26 cellular contexts compared by ENCODE assay signal in genomic region chr1:54849219-54850081, GRCh38. TPM values are rescaled to one million over a fixed set of nuclear protein-coding genes. Genes with fewer than 3 reads are reported as not detected.
DNase-seq lines count a peak whose midpoint lies in the region; ATAC-seq, FAIRE-seq and TF ChIP-seq lines count a peak whose summit lies in the region.
"Had no signal": no experiment of that assay in that cellular context is flagged by ENCODE, and none has a peak within 500 bp of the region (broad histone marks: within the 10 kb centered on the region; RNA-seq: fewer than 3 reads in every experiment).

No MANE protein-coding gene starts in this region.

- no peak overlapping the region for H3K14ac ChIP-seq in mesenchymal stem cell (ENCODE audit: low read length in 2 of 2)

- peaks cover 6% of the 10 kb centered on the region for H3K4me1 Mint-ChIP-seq in CD14-positive monocyte
- H3K4me1 Mint-ChIP-seq: immature natural killer cell had no signal

- H3K9ac ChIP-seq in mesenchymal stem cell (ENCODE audit: low read length) = peak overlapping the region; percentile 32

- ATAC-seq in A549 (no peak), HG02885 (IDR thresholded peaks at IDR 0.05; ENCODE audit: poor library complexity, unreplicated experiment) (no peak), HG02870 (IDR thresholded peaks at IDR 0.05; ENCODE audit: unreplicated experiment) (no peak)
- ATAC-seq: Right ventricle myocardium inferior had no signal

- no peak overlapping the region for H2BK15ac ChIP-seq in mesenchymal stem cell (ENCODE audit: low read depth, poor library complexity, severe bottlenecking)

- H3K79me1 ChIP-seq in mesenchymal stem cell (replicated peaks; ENCODE audit: low read length, poor library complexity, severe bottlenecking) = peaks cover 17% of the 10 kb centered on the region

- H2BK5ac ChIP-seq in mesenchymal stem cell (ENCODE audit: low read depth, low read length, poor library complexity, severe bottlenecking) = no peak overlapping the region

- TF ChIP-seq EP300 in A549 (IDR thresholded peaks at IDR 0.05) = no peak

- no peaks in the 10 kb centered on the region for H3K27me3 Mint-ChIP-seq in CD14-positive monocyte (ENCODE audit: low read depth in 3 of 3)
- H3K27me3 Mint-ChIP-seq: activated CD4-positive, alpha-beta memory T cell treated with anti-CD3 and anti-CD28 coated beads for 36 hours had no signal

- TF ChIP-seq RAD21 in A549 (conservative IDR thresholded peaks at IDR 0.05 in 1 of 2, IDR thresholded peaks at IDR 0.05 in 1 of 2) = no peak

- no peak overlapping the region for H4K8ac ChIP-seq in mesenchymal stem cell (ENCODE audit: low read length)

- DNase-seq in A549 (ENCODE audit: low read depth in 1 of 2, low spot score in 1 of 2) = no peak
- DNase-seq in GM03348 (ENCODE audit: low spot score) = peak; percentile 35
- peak; percentile 20 for DNase-seq in dedifferentiated amniotic fluid mesenchymal stem cell (ENCODE audit: extremely low spot score)
- DNase-seq in mesenchymal stem cell = no peak
- no peak for DNase-seq in NAMALWA (ENCODE audit: low spot score)
- DNase-seq in CD14-positive monocyte (ENCODE audit: low spot score) = no peak
- DNase-seq: activated CD4-positive, alpha-beta memory T cell treated with anti-CD3 and anti-CD28 coated beads for 36 hours; activated CD4-positive, CD25-positive, alpha-beta regulatory T cell; activated effector memory CD4-positive, alpha-beta T cell treated with anti-CD3 and anti-CD28 coated beads, Interleukin-2, amount 50 U/mL, for 16 hours; activated T-cell treated with anti-CD3 and anti-CD28 coated beads for 4 hours; cortex of kidney; immature natural killer cell; Karpas-422; NCI-H187 treated with DMSO at 0.1 percent for 48 hours; NCI-H526 treated with DMSO at 0.1 percent for 48 hours; retina; spleen; stimulated activated CD4-positive, alpha-beta T cell treated with anti-CD3 and anti-CD28 coated beads, Interleukin-4, amount 100 ng/mL, for 1 hour; stimulated activated naive CD4-positive, alpha-beta T cell treated with Interleukin-2 at 50 U/mL for 16 hours; transverse colon had no signal

- H3K23ac ChIP-seq in mesenchymal stem cell (ENCODE audit: low read length in 2 of 2) = no peak overlapping the region

- H3K4me3 Mint-ChIP-seq in CD14-positive monocyte = no peak overlapping the region
- H3K4me3 Mint-ChIP-seq: activated CD4-positive, alpha-beta memory T cell treated with anti-CD3 and anti-CD28 coated beads for 36 hours; immature natural killer cell had no signal

- H2AK5ac ChIP-seq in mesenchymal stem cell (ENCODE audit: low read length, severe bottlenecking) = peak overlapping the region; percentile 40

- H3K4me2 ChIP-seq in A549 = peak overlapping the region; percentile 25; the same call in 2 of the 3 replicates
- peak overlapping the region; percentile 7 for H3K4me2 ChIP-seq in mesenchymal stem cell (ENCODE audit: low read length, poor library complexity, severe bottlenecking)

- no peaks in the 10 kb centered on the region for H3K27me3 ChIP-seq in mesenchymal stem cell (ENCODE audit: control insufficient read depth in 1 of 2, insufficient read depth in 1 of 2, low read length in 2 of 2)
- H3K27me3 ChIP-seq: spleen, transverse colon had no signal

- intact Hi-C loops in CD14-positive monocyte (cut with micrococcal nuclease) = no loop called here

- CTCF ChIA-PET in A549 (lab: Yijun Ruan, JAX) = interaction anchor here (1.4 kb wide), 1 partner anchor 9 kb away, joined by 3 read pairs; no protein-coding TSS in a partner anchor

- peaks cover 0 to 3% (median 0%) of the 10 kb centered on the region in 7 donors for H3K9me3 Mint-ChIP-seq in CD14-positive monocyte
- H3K9me3 Mint-ChIP-seq: activated CD4-positive, alpha-beta memory T cell treated with anti-CD3 and anti-CD28 coated beads for 36 hours; immature natural killer cell had no signal

- H2BK12ac ChIP-seq in mesenchymal stem cell (ENCODE audit: low read length in 2 of 2) = no peak overlapping the region

- peaks cover 17 to 39% of the 10 kb centered on the region in 2 donors for H3K36me3 Mint-ChIP-seq in CD14-positive monocyte

- no peak for FAIRE-seq in A549 (lab: Jason Lieb, UNC)
- FAIRE-seq: GM18507 had no signal

- TF ChIP-seq POLR2A in A549 (IDR thresholded peaks at IDR 0.05; ENCODE audit: low read length) = no peak

- peak overlapping the region in 2 of 7 donors; percentile 26 to 78 for H3K27ac Mint-ChIP-seq in CD14-positive monocyte
- H3K27ac Mint-ChIP-seq: activated CD4-positive, alpha-beta memory T cell treated with anti-CD3 and anti-CD28 coated beads for 36 hours had no signal

- no peak overlapping the region for H2AFZ ChIP-seq in mesenchymal stem cell (ENCODE audit: low read depth, low read length)

- TF ChIP-seq CTCF in A549 (IDR thresholded peaks at IDR 0.05) = no peak
- TF ChIP-seq CTCF in CD14-positive monocyte (IDR thresholded peaks at IDR 0.05) = no peak

- H2BK120ac ChIP-seq in mesenchymal stem cell (ENCODE audit: low read depth, low read length) = no peak overlapping the region

- POLR2A ChIA-PET in A549 (lab: Yijun Ruan, JAX) = no interaction called here

- H3K4ac ChIP-seq in mesenchymal stem cell (ENCODE audit: low read depth in 1 of 2, low read length in 2 of 2) = no peak overlapping the region

- H3K36me3 ChIP-seq in mesenchymal stem cell (ENCODE audit: control insufficient read depth in 1 of 2, insufficient read depth in 2 of 2, low read depth in 1 of 2, low read length in 2 of 2) = peaks cover 51 to 66% of the 10 kb centered on the region in 2 experiments

- no peak overlapping the region for H4K91ac ChIP-seq in mesenchymal stem cell (ENCODE audit: low read length)

- no peak overlapping the region for H3K4me3 ChIP-seq in A549
- peak overlapping the region in 1 of 2 experiments; percentile 5 for H3K4me3 ChIP-seq in mesenchymal stem cell (ENCODE audit: insufficient read depth in 1 of 2, low read depth in 1 of 2, low read length in 2 of 2)
- H3K4me3 ChIP-seq: HAP-1, lung, spleen, transverse colon had no signal

- 97% methylated on average over 6 of the region's 6 CpGs for WGBS in A549 (ENCODE audit: missing lambda C conversion rate)
- WGBS in mesenchymal stem cell = 99% methylated on average over 6 of the region's 6 CpGs

- H3K18ac ChIP-seq in mesenchymal stem cell (ENCODE audit: low read depth in 1 of 2, low read length in 2 of 2) = no peak overlapping the region

- H3K9me3 ChIP-seq in A549 (no peaks in the 10 kb centered on the region), mesenchymal stem cell (ENCODE audit: control insufficient read depth, low read length) (no peaks in the 10 kb centered on the region)
- H3K9me3 ChIP-seq: HAP-1, spleen, transverse colon had no signal

- H3K4me1 ChIP-seq in A549 (peaks cover 15% of the 10 kb centered on the region), mesenchymal stem cell (ENCODE audit: control insufficient read depth, insufficient read depth, low read depth, low read length) (peaks cover 43% of the 10 kb centered on the region)
- H3K4me1 ChIP-seq: HAP-1, spleen, transverse colon had no signal

- H3K27ac ChIP-seq in A549 (0 out of 6 replicates have a peak overlapping the region, but pooled peaks of 1 of the 2 experiments have one; percentile 31), mesenchymal stem cell (ENCODE audit: low read length, poor library complexity, severe bottlenecking) (peak overlapping the region; percentile 67)
- H3K27ac ChIP-seq: spleen, transverse colon had no signal

TF ChIP-seq in A549, 52 proteins besides CTCF, POLR2A, EP300 and RAD21 (continues in another document):
- TF ChIP-seq NFE2L2 (conservative IDR thresholded peaks at IDR 0.05; ENCODE audit: low read length) (no peak), MYC (IDR thresholded peaks at IDR 0.05; ENCODE audit: borderline replicate concordance, low read length) (no peak), ZSCAN20 (CRISPR knock-in tag; IDR thresholded peaks at IDR 0.05) (no peak), RARB (CRISPR knock-in tag; IDR thresholded peaks at IDR 0.05) (no peak), BHLHE40 (IDR thresholded peaks at IDR 0.05; ENCODE audit: low read depth, low read length) (no peak), CBX2 (IDR thresholded peaks at IDR 0.05; ENCODE audit: borderline replicate concordance, low read depth) (no peak), SMC3 (IDR thresholded peaks at IDR 0.05) (no peak), USF2 (IDR thresholded peaks at IDR 0.05) (no peak), NPAS2 (CRISPR knock-in tag; IDR thresholded peaks at IDR 0.05; ENCODE audit: borderline replicate concordance) (no peak), NR3C1 (IDR thresholded peaks at IDR 0.05) (no peak), KDM5A (IDR thresholded peaks at IDR 0.05) (no peak), HOXB13 (CRISPR knock-in tag; IDR thresholded peaks at IDR 0.05; ENCODE audit: low read depth) (no peak), ZC3H11A (IDR thresholded peaks at IDR 0.05) (no peak), HES2 (IDR thresholded peaks at IDR 0.05) (no peak), HDAC2 (IDR thresholded peaks at IDR 0.05) (no peak), RFX5 (IDR thresholded peaks at IDR 0.05) (no peak)

RNA-seq across cellular contexts. Expression of gene DHCR24, which starts 37.5 kb away (rescaled TPM):
- polyA plus RNA-seq in A549 (2011; rRNA removed) (29.9 and 60.3 TPM in 2 replicates), A549 (2017; fragmentation: RNase III; extraction: RNeasy Plus Mini Kit Qiagen cat#74134 plus additional on column Dnase treatment) (20.4 to 33.3 TPM (median 30.2 TPM) in 3 replicates), CD14-positive monocyte (1 to 10 TPM; 3.0 to 3.5 TPM)
- polyA plus RNA-seq in A549 (2012; cell fraction: cytosol; rRNA removed) = 18.5 and 20.6 TPM in 2 replicates
- polyA plus RNA-seq in A549 (2012; cell fraction: nucleus; rRNA removed) = 32.5 and 39.4 TPM in 2 replicates
- 126 and 134 TPM in 2 replicates for polyA minus RNA-seq in A549 (2011; rRNA and poly(A)+ RNA removed)
- polyA plus RNA-seq in mesenchymal stem cell (2013, experiment 1 of 2) = 136 TPM
- 139 TPM for polyA plus RNA-seq in mesenchymal stem cell (2013, experiment 2 of 2)

RNA-seq across cellular contexts. Expression of gene TTC22, which starts 48.3 kb away (rescaled TPM):
- polyA plus RNA-seq in A549 (2011; rRNA removed) = not detected in 2 replicates
- polyA plus RNA-seq in A549 (2012; cell fraction: cytosol; rRNA removed) = not detected in 2 replicates
- not detected in 2 replicates for polyA plus RNA-seq in A549 (2012; cell fraction: nucleus; rRNA removed)
- polyA plus RNA-seq in A549 (2017; fragmentation: RNase III; extraction: RNeasy Plus Mini Kit Qiagen cat#74134 plus additional on column Dnase treatment) = not detected in 3 replicates
- not detected in 2 replicates for polyA minus RNA-seq in A549 (2011; rRNA and poly(A)+ RNA removed)
- polyA plus RNA-seq in mesenchymal stem cell (2013, experiment 1 of 2) = not detected
- polyA plus RNA-seq in mesenchymal stem cell (2013, experiment 2 of 2) = not detected
- polyA plus RNA-seq in CD14-positive monocyte = under 1 TPM in 1 of 2 donors, not detected in 1; 0.04 TPM

Comparison
In these comparisons a context has a peak if more than half of its experiments do, and no peak if none do; other contexts are left out.
1. DNase-seq: peak in GM03348 (single experiment) and dedifferentiated amniotic fluid mesenchymal stem cell (single experiment); none in A549 (0 of 2), mesenchymal stem cell (single experiment), NAMALWA (single experiment) and CD14-positive monocyte (single experiment).
2. RNA of gene DHCR24, which starts 37.5 kb away (polyA plus RNA-seq): 18.5 to 60.3 TPM in A549; 3.0 to 3.5 TPM in CD14-positive monocyte; every median in the first group is over 4 times any median in the second.